1 cellular context compared by ENCODE assay signal in the genomic region with DNA sequence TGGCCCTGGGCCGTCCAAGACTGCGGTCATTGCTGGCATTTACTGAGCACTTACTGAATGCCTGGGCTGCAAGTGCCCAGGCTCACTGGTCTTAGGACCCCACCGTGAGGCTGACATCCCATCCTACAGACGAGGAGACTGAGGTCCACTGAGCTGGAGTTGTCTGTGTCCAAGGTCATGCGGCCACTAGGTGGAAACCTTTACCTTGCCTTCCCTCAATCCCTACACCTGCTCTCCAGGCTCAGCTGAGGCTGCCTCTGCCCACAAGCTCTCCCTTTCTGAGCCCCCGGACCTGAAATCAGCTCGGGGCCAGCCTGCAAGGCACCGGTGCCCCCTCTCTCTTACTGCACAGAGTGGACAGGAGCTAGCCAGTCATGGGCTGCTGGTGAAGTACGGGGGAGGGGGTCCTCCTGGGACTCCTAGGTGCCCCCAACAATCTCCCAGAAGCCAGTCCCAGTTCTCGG.
TF ChIP-seq lines count a peak whose summit lies in the region.

No MANE protein-coding gene starts in this region.

TF ChIP-seq in HepG2, 621 proteins besides CTCF, POLR2A, EP300 and RAD21 (continued from another document and continues in another):
- TF ChIP-seq, protein P1, sequence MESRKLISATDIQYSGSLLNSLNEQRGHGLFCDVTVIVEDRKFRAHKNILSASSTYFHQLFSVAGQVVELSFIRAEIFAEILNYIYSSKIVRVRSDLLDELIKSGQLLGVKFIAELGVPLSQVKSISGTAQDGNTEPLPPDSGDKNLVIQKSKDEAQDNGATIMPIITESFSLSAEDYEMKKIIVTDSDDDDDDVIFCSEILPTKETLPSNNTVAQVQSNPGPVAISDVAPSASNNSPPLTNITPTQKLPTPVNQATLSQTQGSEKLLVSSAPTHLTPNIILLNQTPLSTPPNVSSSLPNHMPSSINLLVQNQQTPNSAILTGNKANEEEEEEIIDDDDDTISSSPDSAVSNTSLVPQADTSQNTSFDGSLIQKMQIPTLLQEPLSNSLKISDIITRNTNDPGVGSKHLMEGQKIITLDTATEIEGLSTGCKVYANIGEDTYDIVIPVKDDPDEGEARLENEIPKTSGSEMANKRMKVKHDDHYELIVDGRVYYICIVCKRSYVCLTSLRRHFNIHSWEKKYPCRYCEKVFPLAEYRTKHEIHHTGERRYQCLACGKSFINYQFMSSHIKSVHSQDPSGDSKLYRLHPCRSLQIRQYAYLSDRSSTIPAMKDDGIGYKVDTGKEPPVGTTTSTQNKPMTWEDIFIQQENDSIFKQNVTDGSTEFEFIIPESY (CRISPR knock-in tag; IDR thresholded peaks at IDR 0.05): peak; percentile 41; the same call in 1 of the 2 replicates
- TF ChIP-seq, protein P2, sequence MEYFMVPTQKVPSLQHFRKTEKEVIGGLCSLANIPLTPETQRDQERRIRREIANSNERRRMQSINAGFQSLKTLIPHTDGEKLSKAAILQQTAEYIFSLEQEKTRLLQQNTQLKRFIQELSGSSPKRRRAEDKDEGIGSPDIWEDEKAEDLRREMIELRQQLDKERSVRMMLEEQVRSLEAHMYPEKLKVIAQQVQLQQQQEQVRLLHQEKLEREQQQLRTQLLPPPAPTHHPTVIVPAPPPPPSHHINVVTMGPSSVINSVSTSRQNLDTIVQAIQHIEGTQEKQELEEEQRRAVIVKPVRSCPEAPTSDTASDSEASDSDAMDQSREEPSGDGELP (IDR thresholded peaks at IDR 0.05; ENCODE audit: borderline replicate concordance, low read depth): peak; percentile 65; the same call in 1 of the 2 replicates
- TF ChIP-seq ZMAT3 (CRISPR knock-in tag; conservative IDR thresholded peaks at IDR 0.05) (no peak), RCOR2 (CRISPR knock-in tag; IDR thresholded peaks at IDR 0.05) (peak; percentile 96), ZNF484 (CRISPR knock-in tag; IDR thresholded peaks at IDR 0.05; ENCODE audit: borderline replicate concordance, low read depth) (no peak), RBFOX2 (IDR thresholded peaks at IDR 0.05; ENCODE audit: low read depth, low read length) (no peak), ZNF552 (CRISPR knock-in tag; IDR thresholded peaks at IDR 0.05; ENCODE audit: borderline replicate concordance) (no peak), ZBTB38 (CRISPR knock-in tag; IDR thresholded peaks at IDR 0.05) (peak; percentile 42; the same call in 1 of the 2 replicates), ZNF713 (CRISPR knock-in tag; IDR thresholded peaks at IDR 0.05) (no peak), ZNF547 (CRISPR knock-in tag; IDR thresholded peaks at IDR 0.05) (no peak), ZNF44 (CRISPR knock-in tag; IDR thresholded peaks at IDR 0.05) (no peak), ZFP41 (CRISPR knock-in tag; IDR thresholded peaks at IDR 0.05; ENCODE audit: borderline replicate concordance) (no peak), ZNF34 (CRISPR knock-in tag; IDR thresholded peaks at IDR 0.05; ENCODE audit: borderline replicate concordance) (no peak), HDAC1 (CRISPR knock-in tag; IDR thresholded peaks at IDR 0.05) (peak; percentile 27; the same call in 1 of the 2 replicates), PAX8 (CRISPR knock-in tag; IDR thresholded peaks at IDR 0.05; ENCODE audit: borderline replicate concordance) (no peak), PCBP1 (IDR thresholded peaks at IDR 0.05; ENCODE audit: borderline replicate concordance, low read depth, low read length) (peak; percentile 27; the same call in 1 of the 2 replicates), ZNF468 (CRISPR knock-in tag; IDR thresholded peaks at IDR 0.05) (0 out of 2 replicates have a peak, but pooled peaks have one; percentile 46), ZNF432 (CRISPR knock-in tag; IDR thresholded peaks at IDR 0.05; ENCODE audit: borderline replicate concordance) (no peak), GFI1 (CRISPR knock-in tag; IDR thresholded peaks at IDR 0.05; ENCODE audit: borderline replicate concordance) (no peak), IRX3 (CRISPR knock-in tag; IDR thresholded peaks at IDR 0.05; ENCODE audit: borderline replicate concordance, low read depth) (no peak), FOXK2 (IDR thresholded peaks at IDR 0.05) (no peak), ZNF101 (CRISPR knock-in tag; IDR thresholded peaks at IDR 0.05; ENCODE audit: borderline replicate concordance, low read depth) (no peak), KAT2B (IDR thresholded peaks at IDR 0.05; ENCODE audit: borderline replicate concordance, low read depth, low read length) (no peak), SMARCE1 (IDR thresholded peaks at IDR 0.05; ENCODE audit: borderline replicate concordance) (no peak), ATF1 (CRISPR knock-in tag; IDR thresholded peaks at IDR 0.05) (no peak), ZNF343 (CRISPR knock-in tag; IDR thresholded peaks at IDR 0.05) (no peak), ZFX (CRISPR knock-in tag; IDR thresholded peaks at IDR 0.05; ENCODE audit: low read depth) (0 out of 2 replicates have a peak, but pooled peaks have one; percentile 1), POLR2G (IDR thresholded peaks at IDR 0.05; ENCODE audit: low read depth, low read length) (no peak), NFYC (CRISPR knock-in tag; IDR thresholded peaks at IDR 0.05) (no peak), MAFF (IDR thresholded peaks at IDR 0.05; ENCODE audit: low read depth, low read length) (no peak), MZF1 (CRISPR knock-in tag; IDR thresholded peaks at IDR 0.05; ENCODE audit: borderline replicate concordance) (no peak), CBX2 (IDR thresholded peaks at IDR 0.05; ENCODE audit: low read depth, low read length) (no peak), CBX2 (CRISPR knock-in tag; IDR thresholded peaks at IDR 0.05; ENCODE audit: low read depth) (no peak), ZNF549 (CRISPR knock-in tag; IDR thresholded peaks at IDR 0.05) (no peak), FOXK1 (CRISPR knock-in tag; IDR thresholded peaks at IDR 0.05; ENCODE audit: borderline replicate concordance, low read depth) (no peak), FIP1L1 (IDR thresholded peaks at IDR 0.05; ENCODE audit: borderline replicate concordance, insufficient read depth, low read depth, low read length) (no peak), KDM4B (CRISPR knock-in tag; IDR thresholded peaks at IDR 0.05) (0 out of 2 replicates have a peak, but pooled peaks have one; percentile 11), KMT2B (CRISPR knock-in tag; IDR thresholded peaks at IDR 0.05) (no peak)
- TF ChIP-seq, protein P3, sequence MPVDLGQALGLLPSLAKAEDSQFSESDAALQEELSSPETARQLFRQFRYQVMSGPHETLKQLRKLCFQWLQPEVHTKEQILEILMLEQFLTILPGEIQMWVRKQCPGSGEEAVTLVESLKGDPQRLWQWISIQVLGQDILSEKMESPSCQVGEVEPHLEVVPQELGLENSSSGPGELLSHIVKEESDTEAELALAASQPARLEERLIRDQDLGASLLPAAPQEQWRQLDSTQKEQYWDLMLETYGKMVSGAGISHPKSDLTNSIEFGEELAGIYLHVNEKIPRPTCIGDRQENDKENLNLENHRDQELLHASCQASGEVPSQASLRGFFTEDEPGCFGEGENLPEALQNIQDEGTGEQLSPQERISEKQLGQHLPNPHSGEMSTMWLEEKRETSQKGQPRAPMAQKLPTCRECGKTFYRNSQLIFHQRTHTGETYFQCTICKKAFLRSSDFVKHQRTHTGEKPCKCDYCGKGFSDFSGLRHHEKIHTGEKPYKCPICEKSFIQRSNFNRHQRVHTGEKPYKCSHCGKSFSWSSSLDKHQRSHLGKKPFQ (CRISPR knock-in tag; IDR thresholded peaks at IDR 0.05; ENCODE audit: insufficient replicate concordance): no peak
- TF ChIP-seq, protein P4, sequence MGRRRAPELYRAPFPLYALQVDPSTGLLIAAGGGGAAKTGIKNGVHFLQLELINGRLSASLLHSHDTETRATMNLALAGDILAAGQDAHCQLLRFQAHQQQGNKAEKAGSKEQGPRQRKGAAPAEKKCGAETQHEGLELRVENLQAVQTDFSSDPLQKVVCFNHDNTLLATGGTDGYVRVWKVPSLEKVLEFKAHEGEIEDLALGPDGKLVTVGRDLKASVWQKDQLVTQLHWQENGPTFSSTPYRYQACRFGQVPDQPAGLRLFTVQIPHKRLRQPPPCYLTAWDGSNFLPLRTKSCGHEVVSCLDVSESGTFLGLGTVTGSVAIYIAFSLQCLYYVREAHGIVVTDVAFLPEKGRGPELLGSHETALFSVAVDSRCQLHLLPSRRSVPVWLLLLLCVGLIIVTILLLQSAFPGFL (CRISPR knock-in tag; IDR thresholded peaks at IDR 0.05): no peak
- TF ChIP-seq, protein P5, sequence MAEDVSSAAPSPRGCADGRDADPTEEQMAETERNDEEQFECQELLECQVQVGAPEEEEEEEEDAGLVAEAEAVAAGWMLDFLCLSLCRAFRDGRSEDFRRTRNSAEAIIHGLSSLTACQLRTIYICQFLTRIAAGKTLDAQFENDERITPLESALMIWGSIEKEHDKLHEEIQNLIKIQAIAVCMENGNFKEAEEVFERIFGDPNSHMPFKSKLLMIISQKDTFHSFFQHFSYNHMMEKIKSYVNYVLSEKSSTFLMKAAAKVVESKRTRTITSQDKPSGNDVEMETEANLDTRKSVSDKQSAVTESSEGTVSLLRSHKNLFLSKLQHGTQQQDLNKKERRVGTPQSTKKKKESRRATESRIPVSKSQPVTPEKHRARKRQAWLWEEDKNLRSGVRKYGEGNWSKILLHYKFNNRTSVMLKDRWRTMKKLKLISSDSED (CRISPR knock-in tag; IDR thresholded peaks at IDR 0.05): no peak
- TF ChIP-seq, protein P6, sequence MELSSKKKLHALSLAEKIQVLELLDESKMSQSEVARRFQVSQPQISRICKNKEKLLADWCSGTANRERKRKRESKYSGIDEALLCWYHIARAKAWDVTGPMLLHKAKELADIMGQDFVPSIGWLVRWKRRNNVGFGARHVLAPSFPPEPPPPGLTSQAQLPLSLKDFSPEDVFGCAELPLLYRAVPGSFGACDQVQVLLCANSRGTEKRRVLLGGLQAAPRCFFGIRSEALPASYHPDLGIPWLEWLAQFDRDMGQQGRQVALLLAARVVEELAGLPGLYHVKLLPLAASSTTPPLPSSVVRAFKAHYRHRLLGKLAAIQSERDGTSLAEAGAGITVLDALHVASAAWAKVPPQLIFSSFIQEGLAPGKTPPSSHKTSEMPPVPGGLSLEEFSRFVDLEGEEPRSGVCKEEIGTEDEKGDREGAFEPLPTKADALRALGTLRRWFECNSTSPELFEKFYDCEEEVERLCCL (CRISPR knock-in tag; IDR thresholded peaks at IDR 0.05; ENCODE audit: borderline replicate concordance): no peak
- TF ChIP-seq, protein P7, sequence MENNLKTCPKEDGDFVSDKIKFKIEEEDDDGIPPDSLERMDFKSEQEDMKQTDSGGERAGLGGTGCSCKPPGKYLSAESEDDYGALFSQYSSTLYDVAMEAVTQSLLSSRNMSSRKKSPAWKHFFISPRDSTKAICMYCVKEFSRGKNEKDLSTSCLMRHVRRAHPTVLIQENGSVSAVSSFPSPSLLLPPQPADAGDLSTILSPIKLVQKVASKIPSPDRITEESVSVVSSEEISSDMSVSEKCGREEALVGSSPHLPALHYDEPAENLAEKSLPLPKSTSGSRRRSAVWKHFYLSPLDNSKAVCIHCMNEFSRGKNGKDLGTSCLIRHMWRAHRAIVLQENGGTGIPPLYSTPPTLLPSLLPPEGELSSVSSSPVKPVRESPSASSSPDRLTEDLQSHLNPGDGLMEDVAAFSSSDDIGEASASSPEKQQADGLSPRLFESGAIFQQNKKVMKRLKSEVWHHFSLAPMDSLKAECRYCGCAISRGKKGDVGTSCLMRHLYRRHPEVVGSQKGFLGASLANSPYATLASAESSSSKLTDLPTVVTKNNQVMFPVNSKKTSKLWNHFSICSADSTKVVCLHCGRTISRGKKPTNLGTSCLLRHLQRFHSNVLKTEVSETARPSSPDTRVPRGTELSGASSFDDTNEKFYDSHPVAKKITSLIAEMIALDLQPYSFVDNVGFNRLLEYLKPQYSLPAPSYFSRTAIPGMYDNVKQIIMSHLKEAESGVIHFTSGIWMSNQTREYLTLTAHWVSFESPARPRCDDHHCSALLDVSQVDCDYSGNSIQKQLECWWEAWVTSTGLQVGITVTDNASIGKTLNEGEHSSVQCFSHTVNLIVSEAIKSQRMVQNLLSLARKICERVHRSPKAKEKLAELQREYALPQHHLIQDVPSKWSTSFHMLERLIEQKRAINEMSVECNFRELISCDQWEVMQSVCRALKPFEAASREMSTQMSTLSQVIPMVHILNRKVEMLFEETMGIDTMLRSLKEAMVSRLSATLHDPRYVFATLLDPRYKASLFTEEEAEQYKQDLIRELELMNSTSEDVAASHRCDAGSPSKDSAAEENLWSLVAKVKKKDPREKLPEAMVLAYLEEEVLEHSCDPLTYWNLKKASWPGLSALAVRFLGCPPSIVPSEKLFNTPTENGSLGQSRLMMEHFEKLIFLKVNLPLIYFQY (CRISPR knock-in tag; IDR thresholded peaks at IDR 0.05; ENCODE audit: borderline replicate concordance): no peak
- TF ChIP-seq, protein P8, sequence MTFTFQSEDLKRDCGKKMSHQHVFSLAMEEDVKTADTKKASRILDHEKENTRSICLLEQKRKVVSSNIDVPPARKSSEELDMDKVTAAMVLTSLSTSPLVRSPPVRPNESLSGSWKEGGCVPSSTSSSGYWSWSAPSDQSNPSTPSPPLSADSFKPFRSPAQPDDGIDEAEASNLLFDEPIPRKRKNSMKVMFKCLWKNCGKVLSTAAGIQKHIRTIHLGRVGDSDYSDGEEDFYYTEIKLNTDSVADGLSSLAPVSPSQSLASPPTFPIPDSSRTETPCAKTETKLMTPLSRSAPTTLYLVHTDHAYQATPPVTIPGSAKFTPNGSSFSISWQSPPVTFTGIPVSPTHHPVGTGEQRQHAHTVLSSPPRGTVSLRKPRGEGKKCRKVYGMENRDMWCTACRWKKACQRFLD (CRISPR knock-in tag; IDR thresholded peaks at IDR 0.05; ENCODE audit: borderline replicate concordance): no peak
- TF ChIP-seq, protein P9, sequence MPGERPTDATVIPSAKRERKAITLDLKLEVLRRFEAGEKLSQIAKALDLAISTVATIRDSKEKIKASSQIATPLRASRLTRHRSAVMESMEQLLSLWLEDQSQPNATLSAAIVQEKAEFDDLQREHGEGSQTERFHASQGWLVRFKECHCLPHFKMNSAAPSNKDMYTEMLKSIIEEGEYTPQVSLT (CRISPR knock-in tag; IDR thresholded peaks at IDR 0.05; ENCODE audit: borderline replicate concordance, low read depth): no peak
- TF ChIP-seq, protein P10, sequence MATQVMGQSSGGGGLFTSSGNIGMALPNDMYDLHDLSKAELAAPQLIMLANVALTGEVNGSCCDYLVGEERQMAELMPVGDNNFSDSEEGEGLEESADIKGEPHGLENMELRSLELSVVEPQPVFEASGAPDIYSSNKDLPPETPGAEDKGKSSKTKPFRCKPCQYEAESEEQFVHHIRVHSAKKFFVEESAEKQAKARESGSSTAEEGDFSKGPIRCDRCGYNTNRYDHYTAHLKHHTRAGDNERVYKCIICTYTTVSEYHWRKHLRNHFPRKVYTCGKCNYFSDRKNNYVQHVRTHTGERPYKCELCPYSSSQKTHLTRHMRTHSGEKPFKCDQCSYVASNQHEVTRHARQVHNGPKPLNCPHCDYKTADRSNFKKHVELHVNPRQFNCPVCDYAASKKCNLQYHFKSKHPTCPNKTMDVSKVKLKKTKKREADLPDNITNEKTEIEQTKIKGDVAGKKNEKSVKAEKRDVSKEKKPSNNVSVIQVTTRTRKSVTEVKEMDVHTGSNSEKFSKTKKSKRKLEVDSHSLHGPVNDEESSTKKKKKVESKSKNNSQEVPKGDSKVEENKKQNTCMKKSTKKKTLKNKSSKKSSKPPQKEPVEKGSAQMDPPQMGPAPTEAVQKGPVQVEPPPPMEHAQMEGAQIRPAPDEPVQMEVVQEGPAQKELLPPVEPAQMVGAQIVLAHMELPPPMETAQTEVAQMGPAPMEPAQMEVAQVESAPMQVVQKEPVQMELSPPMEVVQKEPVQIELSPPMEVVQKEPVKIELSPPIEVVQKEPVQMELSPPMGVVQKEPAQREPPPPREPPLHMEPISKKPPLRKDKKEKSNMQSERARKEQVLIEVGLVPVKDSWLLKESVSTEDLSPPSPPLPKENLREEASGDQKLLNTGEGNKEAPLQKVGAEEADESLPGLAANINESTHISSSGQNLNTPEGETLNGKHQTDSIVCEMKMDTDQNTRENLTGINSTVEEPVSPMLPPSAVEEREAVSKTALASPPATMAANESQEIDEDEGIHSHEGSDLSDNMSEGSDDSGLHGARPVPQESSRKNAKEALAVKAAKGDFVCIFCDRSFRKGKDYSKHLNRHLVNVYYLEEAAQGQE (IDR thresholded peaks at IDR 0.05; ENCODE audit: borderline replicate concordance in 1 of 2, low read depth in 1 of 2, low read length in 2 of 2): no peak
